Comparison of ENCODE assay signal across 12 cellular contexts in genomic region chr4:173448103-173448502, GRCh38. TPM values are rescaled to one million over a fixed set of nuclear protein-coding genes. Genes with fewer than 3 reads are reported as not detected.
DNase-seq lines count a peak whose midpoint lies in the region; ATAC-seq and TF ChIP-seq lines count a peak whose summit lies in the region.
"Had no signal": no experiment of that assay in that cellular context is flagged by ENCODE, and none has a peak within 500 bp of the region (broad histone marks: within the 10 kb centered on the region; RNA-seq: fewer than 3 reads in every experiment).

No MANE protein-coding gene starts in this region.

- H3K9ac ChIP-seq in trophoblast cell (ENCODE audit: low read length) = no peak overlapping the region
- H3K9ac ChIP-seq: BLaER1 treated with 17β-estradiol and CSF1 and Interleukin-3, amounts not matched to agents 10 nM and 100 nM had no signal

- no peak overlapping the region for H3K27ac ChIP-seq in trophoblast cell (ENCODE audit: low read depth, low read length)
- H3K27ac ChIP-seq: BLaER1 treated with 17β-estradiol and CSF1 and Interleukin-3, amounts not matched to agents 10 nM and 100 nM had no signal

- no peak for TF ChIP-seq CTCF in AG10803 (conservative IDR thresholded peaks at IDR 0.05; ENCODE audit: low read length)

- no peak overlapping the region for H2BK120ac ChIP-seq in trophoblast cell (ENCODE audit: insufficient read depth, low read length, poor library complexity)

- H3K14ac ChIP-seq in trophoblast cell (ENCODE audit: low read length) = no peak overlapping the region

- H3K18ac ChIP-seq in trophoblast cell (ENCODE audit: low read length) = no peak overlapping the region

- no peaks in the 10 kb centered on the region for H3K27me3 ChIP-seq in trophoblast cell (ENCODE audit: insufficient read depth, low read length)
- H3K27me3 ChIP-seq: BLaER1 treated with 17β-estradiol and CSF1 and Interleukin-3, amounts not matched to agents 10 nM and 100 nM had no signal

- no peak overlapping the region for H4K91ac ChIP-seq in trophoblast cell (ENCODE audit: low read depth, low read length)

- H3K4ac ChIP-seq in trophoblast cell (ENCODE audit: low read depth, low read length) = no peak overlapping the region

- no peak overlapping the region for H2BK5ac ChIP-seq in trophoblast cell (ENCODE audit: low read depth, low read length, poor library complexity)

- H3K4me1 ChIP-seq in trophoblast cell (ENCODE audit: control insufficient read depth in 1 of 2, insufficient read depth in 2 of 2, low read length in 2 of 2) = peaks cover 0 to 3% of the 10 kb centered on the region in 2 experiments

- H2AFZ ChIP-seq in trophoblast cell (ENCODE audit: insufficient read depth, low read length, poor library complexity) = no peak overlapping the region

- H4K12ac ChIP-seq in trophoblast cell (ENCODE audit: low read depth, low read length) = no peak overlapping the region

- H4K8ac ChIP-seq in trophoblast cell (ENCODE audit: low read depth, low read length) = no peak overlapping the region

- ATAC-seq in HG02759 (IDR thresholded peaks at IDR 0.05; ENCODE audit: unreplicated experiment) = no peak
- no peak for ATAC-seq in HG02610 (IDR thresholded peaks at IDR 0.05; ENCODE audit: unreplicated experiment)

- no peak overlapping the region for H3K23ac ChIP-seq in trophoblast cell (ENCODE audit: low read length)

- WGBS in trophoblast cell (ENCODE audit: extremely low coverage, insufficient coverage, insufficient read length) = no CpG with 5 or more reads among the region's 2 CpGs

- H3K4me3 ChIP-seq in AG10803 (ENCODE audit: low read length) = no peak overlapping the region
- H3K4me3 ChIP-seq in trophoblast cell (ENCODE audit: low read depth, low read length) = no peak overlapping the region
- H3K4me3 ChIP-seq: BLaER1 treated with 17β-estradiol and CSF1 and Interleukin-3, amounts not matched to agents 10 nM and 100 nM; smooth muscle cell had no signal

- no peaks in the 10 kb centered on the region for H3K9me3 ChIP-seq in trophoblast cell (ENCODE audit: insufficient read depth, low read depth, low read length)

- no peak overlapping the region for H3K4me2 ChIP-seq in trophoblast cell (ENCODE audit: low read length)
- H3K4me2 ChIP-seq: BLaER1 treated with 17β-estradiol and CSF1 and Interleukin-3, amounts not matched to agents 10 nM and 100 nM; smooth muscle cell had no signal

- no peaks in the 10 kb centered on the region for H3K79me1 ChIP-seq in trophoblast cell (ENCODE audit: low read length)

- H3K79me2 ChIP-seq in trophoblast cell (ENCODE audit: control insufficient read depth, insufficient read depth, low read length, poor library complexity) = no peaks in the 10 kb centered on the region

- no peak overlapping the region for H2AK5ac ChIP-seq in trophoblast cell (ENCODE audit: low read length)

- peak; percentile 89 for DNase-seq in AG10803 (ENCODE audit: low read depth)
- DNase-seq in NCI-H1694 (lab: John Stamatoyannopoulos, UW) = peak; percentile 91
- DNase-seq in anterior cingulate cortex (lab: John Stamatoyannopoulos, UW) = peak in 52 of 58 donors; percentile 1 to 81 (median 40)
- DNase-seq in medulla oblongata (ENCODE audit: extremely low spot score) = peak; percentile 82
- DNase-seq in HuH-7 (ENCODE audit: low spot score) = no peak
- no peak for DNase-seq in trophoblast cell
- DNase-seq: RPMI8226 had no signal

- no peaks in the 10 kb centered on the region for H3K36me3 ChIP-seq in trophoblast cell (ENCODE audit: control insufficient read depth in 1 of 2, insufficient read depth in 2 of 2, low read length in 2 of 2)

- H2BK12ac ChIP-seq in trophoblast cell (ENCODE audit: low read length) = no peak overlapping the region

RNA-seq across cellular contexts. Expression of gene SCRG1, which starts 49.2 kb away (rescaled TPM):
- 0.25 and 0.29 TPM in 2 replicates for polyA plus RNA-seq in trophoblast cell (2013)
- polyA plus RNA-seq: IgD-negative memory B cell had no signal

Comparison
In these comparisons a context has a peak if more than half of its experiments do, and no peak if none do; other contexts are left out.
1. DNase-seq: peak in AG10803 (single experiment), NCI-H1694 (single experiment), anterior cingulate cortex (52 of 58) and medulla oblongata (single experiment); none in HuH-7 (single experiment) and trophoblast cell (0 of 2).